ENCODE assay signal across 18 cellular contexts in genomic region chr5:9058161-9058560, GRCh38.
DNase-seq lines count a peak whose midpoint lies in the region; ATAC-seq, FAIRE-seq and TF ChIP-seq lines count a peak whose summit lies in the region.
"Had no signal": no experiment of that assay in that cellular context is flagged by ENCODE, and none has a peak within 500 bp of the region (broad histone marks: within the 10 kb centered on the region; RNA-seq: fewer than 3 reads in every experiment).

No MANE protein-coding gene starts in this region.

- TF ChIP-seq CTCF in mammary epithelial cell (conservative IDR thresholded peaks at IDR 0.05 in 1 of 2, IDR thresholded peaks at IDR 0.05 in 1 of 2; ENCODE audit: extremely low read depth in 1 of 2, insufficient read depth in 1 of 2, low read depth in 1 of 2, low read length in 2 of 2) (no peak), breast epithelium (IDR thresholded peaks at IDR 0.05) (no peak), bronchial epithelial cell (IDR thresholded peaks at IDR 0.05; ENCODE audit: insufficient read depth, low read length, severe bottlenecking) (no peak), foreskin keratinocyte (conservative IDR thresholded peaks at IDR 0.05) (no peak)
- no peak for TF ChIP-seq CTCF in CD8-positive, alpha-beta T cell (IDR thresholded peaks at IDR 0.05)

- no peaks in the 10 kb centered on the region for H4K20me1 ChIP-seq in mammary epithelial cell (ENCODE audit: insufficient read depth, low read length)

- no peak overlapping the region for H2AFZ ChIP-seq in mammary epithelial cell (ENCODE audit: low read depth, low read length)

- FAIRE-seq in bronchial epithelial cell (lab: Jason Lieb, UNC), result no peak
- FAIRE-seq: GM19239, HTR-8/SVneo had no signal

- H3K36me3 ChIP-seq in mammary epithelial cell (ENCODE audit: insufficient read depth, low read length) (no peaks in the 10 kb centered on the region), breast epithelium (no peaks in the 10 kb centered on the region), bronchial epithelial cell (ENCODE audit: control insufficient read depth, insufficient read depth, low read length) (no peaks in the 10 kb centered on the region)
- H3K36me3 ChIP-seq in CD8-positive, alpha-beta T cell (ENCODE audit: insufficient read depth, low read length), result no peaks in the 10 kb centered on the region
- H3K36me3 ChIP-seq in CD4-positive, alpha-beta memory T cell (ENCODE audit: insufficient read depth, low read length), result no peaks in the 10 kb centered on the region

- no peaks in the 10 kb centered on the region for H3K4me1 Mint-ChIP-seq in CD8-positive, alpha-beta T cell (ENCODE audit: low read depth)
- H3K4me1 Mint-ChIP-seq in CD4-positive, alpha-beta memory T cell, result no peaks in the 10 kb centered on the region
- H3K4me1 Mint-ChIP-seq: H9 had no signal

- H3K79me2 ChIP-seq in mammary epithelial cell (ENCODE audit: insufficient read depth, low read length), result no peaks in the 10 kb centered on the region

- peak overlapping the region; percentile 87 for H3K27ac ChIP-seq in mammary epithelial cell (ENCODE audit: insufficient read depth, low read depth, low read length)
- no peak overlapping the region for H3K27ac ChIP-seq in breast epithelium
- H3K27ac ChIP-seq in foreskin keratinocyte, result peak overlapping the region; percentile 96
- H3K27ac ChIP-seq in CD8-positive, alpha-beta T cell (ENCODE audit: low read depth, low read length), result no peak overlapping the region
- H3K27ac ChIP-seq in CD4-positive, alpha-beta memory T cell (ENCODE audit: low read depth, low read length), result no peak overlapping the region
- H3K27ac ChIP-seq: 22Rv1, HL-60 had no signal

- TF ChIP-seq POLR2A in breast epithelium (IDR thresholded peaks at IDR 0.05), result no peak

- H3K4me3 ChIP-seq in mammary epithelial cell (replicated peaks in 1 of 3; ENCODE audit: insufficient read depth in 1 of 3, low read depth in 2 of 3, low read length in 3 of 3), result no peak overlapping the region
- H3K4me3 ChIP-seq in breast epithelium, result no peak overlapping the region
- no peak overlapping the region for H3K4me3 ChIP-seq in bronchial epithelial cell (ENCODE audit: low read depth, low read length)
- H3K4me3 ChIP-seq in CD8-positive, alpha-beta T cell (ENCODE audit: low read depth, low read length), result no peak overlapping the region
- no peak overlapping the region for H3K4me3 ChIP-seq in CD4-positive, alpha-beta memory T cell (ENCODE audit: low read length in 2 of 2)

- peaks cover 56% of the 10 kb centered on the region for H3K4me1 ChIP-seq in mammary epithelial cell (ENCODE audit: insufficient read depth, low read length)
- H3K4me1 ChIP-seq in breast epithelium, result no peaks in the 10 kb centered on the region
- peaks cover 48% of the 10 kb centered on the region for H3K4me1 ChIP-seq in foreskin keratinocyte
- no peaks in the 10 kb centered on the region for H3K4me1 ChIP-seq in CD8-positive, alpha-beta T cell (ENCODE audit: insufficient read depth, low read length)
- H3K4me1 ChIP-seq in CD4-positive, alpha-beta memory T cell (ENCODE audit: insufficient read depth, low read length), result no peaks in the 10 kb centered on the region

- no peaks in the 10 kb centered on the region for H3K27me3 Mint-ChIP-seq in CD8-positive, alpha-beta T cell (ENCODE audit: low read depth)
- no peaks in the 10 kb centered on the region for H3K27me3 Mint-ChIP-seq in CD4-positive, alpha-beta memory T cell

- H3K9ac ChIP-seq in mammary epithelial cell (ENCODE audit: insufficient read depth, low read length), result no peak overlapping the region

- BruUV-seq in mammary epithelial cell (replicated peaks; lab: Mats Ljungman, UMichigan), result no TSS peak

- no peak overlapping the region for H3K27ac Mint-ChIP-seq in CD8-positive, alpha-beta T cell
- H3K27ac Mint-ChIP-seq in CD4-positive, alpha-beta memory T cell, result no peak overlapping the region

- H3K36me3 Mint-ChIP-seq in CD8-positive, alpha-beta T cell, result no peaks in the 10 kb centered on the region
- peaks cover 0 to 6% of the 10 kb centered on the region in 2 donors for H3K36me3 Mint-ChIP-seq in CD4-positive, alpha-beta memory T cell

- H3K9me3 Mint-ChIP-seq in CD8-positive, alpha-beta T cell, result peaks cover 2% of the 10 kb centered on the region
- H3K9me3 Mint-ChIP-seq in CD4-positive, alpha-beta memory T cell, result peaks cover 0 to 13% (median 5%) of the 10 kb centered on the region in 8 donors
- H3K9me3 Mint-ChIP-seq: H9 had no signal

- ATAC-seq in foreskin keratinocyte, result peak; percentile 42
- ATAC-seq in CD8-positive, alpha-beta T cell, result no peak

- H3K4me2 ChIP-seq in mammary epithelial cell (ENCODE audit: insufficient read depth, low read depth, low read length), result no peak overlapping the region

- H3K9me3 ChIP-seq in mammary epithelial cell (replicated peaks; ENCODE audit: insufficient read depth, low read length), result no peaks in the 10 kb centered on the region
- H3K9me3 ChIP-seq in breast epithelium, result no peaks in the 10 kb centered on the region
- H3K9me3 ChIP-seq in CD8-positive, alpha-beta T cell (ENCODE audit: low read length), result no peaks in the 10 kb centered on the region
- no peaks in the 10 kb centered on the region for H3K9me3 ChIP-seq in CD4-positive, alpha-beta memory T cell (ENCODE audit: control insufficient read depth in 1 of 2, low read length in 2 of 2)

- in situ Hi-C loops in mammary epithelial cell (cut with MboI; ENCODE audit: low sequenced_read_pairs in 2 of 2), result no loop called here

- intact Hi-C loops in mammary epithelial cell (cut with micrococcal nuclease) (loop anchor here (2.0 to 10.0 kb wide), 3 partner anchors 76 to 487 kb away; partner anchors contain the start of gene SEMA5A), breast epithelium (cut with DNase I; ENCODE audit: low total_unique reads) (no loop called here)
- intact Hi-C loops in CD8-positive, alpha-beta T cell (cut with DNase I, micrococcal nuclease), result no loop called here
- intact Hi-C loops in CD4-positive, alpha-beta memory T cell (cut with micrococcal nuclease), result no loop called here

- POLR2A ChIA-PET in CD8-positive, alpha-beta T cell (lab: Charles Lee), result interaction anchor here (0.6 kb wide), 1 partner anchor 23 kb away, joined by 4 read pairs; no protein-coding TSS in a partner anchor
- POLR2A ChIA-PET in CD4-positive, alpha-beta memory T cell (lab: Charles Lee; ENCODE audit: partially characterized antibody), result no interaction called here

- CTCF ChIA-PET in mammary epithelial cell (lab: Charles Lee; ENCODE audit: low non-redundant PET), result interaction anchor here (0.5 to 0.6 kb wide), 2 partner anchors 184 to 657 kb away, joined by 3 to 5 read pairs; no protein-coding TSS in a partner anchor
- CTCF ChIA-PET in CD8-positive, alpha-beta T cell (lab: Charles Lee), result no interaction called here
- CTCF ChIA-PET in CD4-positive, alpha-beta memory T cell (lab: Charles Lee; ENCODE audit: partially characterized antibody), result no interaction called here

- peak; percentile 85 for DNase-seq in mammary epithelial cell
- no peak for DNase-seq in breast epithelium (ENCODE audit: low spot score in 2 of 2)
- peak; percentile 88 for DNase-seq in bronchial epithelial cell (ENCODE audit: low read depth)
- peak; percentile 66 to 82 for DNase-seq in foreskin keratinocyte
- DNase-seq in midbrain (lab: John Stamatoyannopoulos, UW), result no peak
- no peak for DNase-seq in CD8-positive, alpha-beta T cell
- no peak for DNase-seq in CD4-positive, alpha-beta memory T cell
- DNase-seq in NOMO-1 (lab: John Stamatoyannopoulos, UW; ENCODE audit: unreplicated experiment in 2 of 2), result no peak
- DNase-seq: C1 segment of cervical spinal cord, DMS 273 treated with DMSO at 0.1 percent for 48 hours, H9, NCI-H1417, NCI-H187 treated with DMSO at 0.1 percent for 48 hours, NCI-H69 had no signal

- no peaks in the 10 kb centered on the region for H3K27me3 ChIP-seq in mammary epithelial cell (ENCODE audit: insufficient read depth, low read length)
- H3K27me3 ChIP-seq in breast epithelium, result no peaks in the 10 kb centered on the region
- no peaks in the 10 kb centered on the region for H3K27me3 ChIP-seq in bronchial epithelial cell (ENCODE audit: control insufficient read depth, insufficient read depth, low read length)
- H3K27me3 ChIP-seq in foreskin keratinocyte, result no peaks in the 10 kb centered on the region
- no peaks in the 10 kb centered on the region for H3K27me3 ChIP-seq in CD8-positive, alpha-beta T cell (ENCODE audit: insufficient read depth, low read length)
- no peaks in the 10 kb centered on the region for H3K27me3 ChIP-seq in CD4-positive, alpha-beta memory T cell (ENCODE audit: insufficient read depth, low read length)

- dilution Hi-C loops in mammary epithelial cell (cut with HindIII; ENCODE audit: low sequenced_read_pairs), result no loop called here

- no peak overlapping the region for H3K4me3 Mint-ChIP-seq in CD8-positive, alpha-beta T cell
- no peak overlapping the region for H3K4me3 Mint-ChIP-seq in CD4-positive, alpha-beta memory T cell
- H3K4me3 Mint-ChIP-seq: H9 had no signal

Comparison
In these comparisons a context has a peak if more than half of its experiments do, and no peak if none do; other contexts are left out.
1. DNase-seq: peak in mammary epithelial cell (single experiment), bronchial epithelial cell (single experiment) and foreskin keratinocyte (2 of 2); none in breast epithelium (0 of 2), midbrain (single experiment), CD8-positive, alpha-beta T cell (0 of 7), CD4-positive, alpha-beta memory T cell (0 of 5) and NOMO-1 (0 of 2).
2. H3K27ac ChIP-seq: peak in mammary epithelial cell (single experiment) and foreskin keratinocyte (single experiment); none in breast epithelium (0 of 2), CD8-positive, alpha-beta T cell (single experiment) and CD4-positive, alpha-beta memory T cell (single experiment).